8 cellular contexts compared by ENCODE assay signal in genomic region chr14:77707724-77708408, GRCh38. TPM values are rescaled to one million over a fixed set of nuclear protein-coding genes. Genes with fewer than 3 reads are reported as not detected.
A peak's percentile ranks its signal among the peaks of the same experiment; 100 is the strongest.
DNase-seq lines count a peak whose midpoint lies in the region; ATAC-seq and TF ChIP-seq lines count a peak whose summit lies in the region.

A gene with protein sequence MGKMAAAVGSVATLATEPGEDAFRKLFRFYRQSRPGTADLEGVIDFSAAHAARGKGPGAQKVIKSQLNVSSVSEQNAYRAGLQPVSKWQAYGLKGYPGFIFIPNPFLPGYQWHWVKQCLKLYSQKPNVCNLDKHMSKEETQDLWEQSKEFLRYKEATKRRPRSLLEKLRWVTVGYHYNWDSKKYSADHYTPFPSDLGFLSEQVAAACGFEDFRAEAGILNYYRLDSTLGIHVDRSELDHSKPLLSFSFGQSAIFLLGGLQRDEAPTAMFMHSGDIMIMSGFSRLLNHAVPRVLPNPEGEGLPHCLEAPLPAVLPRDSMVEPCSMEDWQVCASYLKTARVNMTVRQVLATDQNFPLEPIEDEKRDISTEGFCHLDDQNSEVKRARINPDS (minus strand): TSS chr14:77708023. CDS start chr14:77708004, 19 bp downstream.
SLIRP (plus strand) TSS chr14:77708103; CDS start chr14:77708112, 9 bp downstream.

- ATAC-seq in GM23338 (peak; percentile 98), natural killer cell (peak; percentile 97 to 99 (median 98))

- H3K36me3 Mint-ChIP-seq in GM23338 (ENCODE audit: low read depth) (peaks cover 51% of the 10 kb centered on the region), natural killer cell (no peaks in the 10 kb centered on the region)

- H3K27me3 Mint-ChIP-seq in GM23338 (ENCODE audit: insufficient read depth, low read depth, poor library complexity) (peaks cover 4% of the 10 kb centered on the region), natural killer cell (ENCODE audit: low read depth in 2 of 2) (no peaks in the 10 kb centered on the region)

- H3K4me3 ChIP-seq in GM23338 = peak within 1 kb of the TSS; percentile 85

- H3K36me3 ChIP-seq in GM23338 (ENCODE audit: insufficient read depth) = peaks cover 39% of the 10 kb centered on the region

- peaks cover 9% of the 10 kb centered on the region; the same call in 1 of the 2 replicates for H3F3A ChIP-seq in GM23338 (replicated peaks; ENCODE audit: low read depth)

- H3K9me3 Mint-ChIP-seq in GM23338 = no peaks in the 10 kb centered on the region
- no peaks in the 10 kb centered on the region for H3K9me3 Mint-ChIP-seq in natural killer cell

- peaks cover 6% of the 10 kb centered on the region for H3K4me1 ChIP-seq in GM23338 (ENCODE audit: insufficient read depth)

- no peaks in the 10 kb centered on the region for H3K9me2 ChIP-seq in GM23338 (ENCODE audit: insufficient read depth)

- intact Hi-C loops in natural killer cell (cut with micrococcal nuclease) = loop anchor here (1.0 to 5.0 kb wide), 5 partner anchors 53 to 387 kb away; partner anchors contain the start of genes ADCK1, GSTZ1, POMT2 and SNW1

- H3K4me3 Mint-ChIP-seq in GM23338 (peak within 1 kb of the TSS; percentile 98), natural killer cell (peak within 1 kb of the TSS; percentile 97)

- H2AFZ ChIP-seq in GM23338 = peak within 1 kb of the TSS; percentile 60

- peaks cover 29% of the 10 kb centered on the region for H4K20me1 ChIP-seq in GM23338 (replicated peaks; ENCODE audit: insufficient read depth)

- H3K4me1 Mint-ChIP-seq in GM23338 (peaks cover 15% of the 10 kb centered on the region; the same call in 2 of the 3 replicates), natural killer cell (peaks cover 32 to 37% of the 10 kb centered on the region in 2 donors)

- no peak for TF ChIP-seq CTCF in GM23338 (conservative IDR thresholded peaks at IDR 0.05; ENCODE audit: low read depth in 2 of 2)
- no peak for TF ChIP-seq CTCF in natural killer cell (IDR thresholded peaks at IDR 0.05)

- H3K27ac Mint-ChIP-seq in GM23338 = peak within 1 kb of the TSS; percentile 98
- H3K27ac Mint-ChIP-seq in natural killer cell = peak within 1 kb of the TSS; percentile 89 to 91

- DNase-seq in EH (ENCODE audit: low read depth) (peak; percentile 85), GM23338 (ENCODE audit: low spot score) (peak; percentile 92), Kasumi-1 (lab: John Stamatoyannopoulos, UW) (peak; percentile 91), RKO (ENCODE audit: low spot score) (peak; percentile 90), fibroblast of peridontal ligament (ENCODE audit: extremely low read depth) (peak; percentile 78), natural killer cell (peak; percentile 82)
- peak; percentile 69 to 80 for DNase-seq in activated T-helper 1 cell treated with anti-CD3 and anti-CD28 coated beads, Interleukin-2, amount 50 U/mL, for 16 hours (ENCODE audit: low read depth in 1 of 2, low spot score in 1 of 2)
- DNase-seq in stimulated activated naive CD4-positive, alpha-beta T cell treated with Interleukin-2 at 50 U/mL for 16 hours (lab: John Stamatoyannopoulos, UW) = peak; percentile 82

- no peaks in the 10 kb centered on the region for H3K27me3 ChIP-seq in GM23338 (ENCODE audit: insufficient read depth)

- peak within 1 kb of the TSS; percentile 84 for H3K4me2 ChIP-seq in GM23338

- peaks cover 90% of the 10 kb centered on the region for H3K79me2 ChIP-seq in GM23338 (replicated peaks; ENCODE audit: insufficient read depth)

- peak within 1 kb of the TSS; percentile 68 for H3K27ac ChIP-seq in GM23338 (ENCODE audit: low read depth)

TF ChIP-seq in GM23338, 12 proteins besides CTCF, POLR2A, EP300 and RAD21:
- TF ChIP-seq ETS1 (IDR thresholded peaks at IDR 0.05) = peak; percentile 93
- no peak for TF ChIP-seq ZNF331 (CRISPR knock-in tag; IDR thresholded peaks at IDR 0.05; ENCODE audit: low read depth)
- 0 out of 2 replicates have a peak, but pooled peaks have one; percentile 16 for TF ChIP-seq ZNF114 (CRISPR knock-in tag; IDR thresholded peaks at IDR 0.05)
- TF ChIP-seq EZH2 (IDR thresholded peaks at IDR 0.05; ENCODE audit: low read depth, unreplicated experiment) = no peak
- no peak for TF ChIP-seq EZH2phosphoT487 (IDR thresholded peaks at IDR 0.05; ENCODE audit: unreplicated experiment)
- peak; percentile 97 for TF ChIP-seq POLR2AphosphoS5 (IDR thresholded peaks at IDR 0.05; ENCODE audit: low read depth)
- TF ChIP-seq STAT1 (IDR thresholded peaks at IDR 0.05; ENCODE audit: unreplicated experiment) = no peak
- no peak for TF ChIP-seq NANOG (IDR thresholded peaks at IDR 0.05; ENCODE audit: borderline replicate concordance)

RNA-seq across cellular contexts. Expression of the first gene that starts in this region (rescaled TPM):
- total RNA-seq in GM23338 (2014; rRNA removed; shearing (Covaris generic)) = 18.8 and 22.2 TPM in 2 replicates
- polyA plus RNA-seq in GM23338 (2016; fragmentation: Nextera tagmentation; extraction: Ambion mirVana) = 8.8 and 13.0 TPM in 2 replicates
- total RNA-seq in natural killer cell = 10 to 100 TPM in 1 of 3 donors, 1 to 10 TPM in 2; 3.6 to 10.2 (median 7.1) TPM

RNA-seq across cellular contexts. Expression of gene SLIRP, which starts in this region (rescaled TPM):
- total RNA-seq in GM23338 (2014; rRNA removed; shearing (Covaris generic)) = 240 and 388 TPM in 2 replicates
- polyA plus RNA-seq in GM23338 (2016; fragmentation: Nextera tagmentation; extraction: Ambion mirVana) = 2,291 and 2,492 TPM in 2 replicates
- total RNA-seq in natural killer cell = 10 to 100 TPM; 29.5 to 33.1 (median 31.6) TPM

Comparison
In these comparisons a context has a peak if more than half of its experiments do, and no peak if none do; other contexts are left out.
1. Peak in every context shown above with its lines: DNase-seq, ATAC-seq, H3K4me3 ChIP-seq and H3K27ac ChIP-seq.